12 cellular contexts compared by ENCODE assay signal in genomic region chr14:35300228-35300627, GRCh38. TPM values are rescaled to one million over a fixed set of nuclear protein-coding genes. Genes with fewer than 3 reads are reported as not detected.
A peak's percentile ranks its signal among the peaks of the same experiment; 100 is the strongest.
DNase-seq lines count a peak whose midpoint lies in the region; ATAC-seq and TF ChIP-seq lines count a peak whose summit lies in the region.
"Had no signal": no experiment of that assay in that cellular context is flagged by ENCODE, and none has a peak within 500 bp of the region (broad histone marks: within the 10 kb centered on the region; RNA-seq: fewer than 3 reads in every experiment).

No MANE protein-coding gene starts in this region.

- no peak for DNase-seq in activated T-cell treated with anti-CD3 and anti-CD28 coated beads, Interleukin-2, amount 50 U/mL, for 24 hours
- no peak for DNase-seq in activated T-cell treated with anti-CD3 and anti-CD28 coated beads, Interleukin-2, amount 50 U/mL, for 48 hours
- DNase-seq in activated naive CD8-positive, alpha-beta T cell treated with anti-CD3 and anti-CD28 coated beads, Interleukin-2, amount 50 U/mL, for 24 hours: no peak
- DNase-seq in smooth muscle cell (lab: John Stamatoyannopoulos, UW; ENCODE audit: unreplicated experiment) (no peak), GF-D8 (lab: John Stamatoyannopoulos, UW) (no peak)
- DNase-seq in stimulated activated CD4-positive, alpha-beta T cell treated with anti-CD3 and anti-CD28 coated beads, Interleukin-4, amount 100 ng/mL, for 24 hours: no peak
- DNase-seq: body of pancreas, MG63, NCI-H2171, substantia nigra had no signal

- H3K4me3 Mint-ChIP-seq in activated T-cell treated with anti-CD3 and anti-CD28 coated beads, Interleukin-2, amount 50 U/mL, for 24 hours: peak overlapping the region; percentile 11
- H3K4me3 Mint-ChIP-seq in activated naive CD8-positive, alpha-beta T cell treated with anti-CD3 and anti-CD28 coated beads, Interleukin-2, amount 50 U/mL, for 24 hours: peak overlapping the region; percentile 25

- H3K36me3 Mint-ChIP-seq in activated T-cell treated with anti-CD3 and anti-CD28 coated beads, Interleukin-2, amount 50 U/mL, for 24 hours (ENCODE audit: low read depth): peaks cover 81% of the 10 kb centered on the region
- H3K36me3 Mint-ChIP-seq in activated naive CD8-positive, alpha-beta T cell treated with anti-CD3 and anti-CD28 coated beads, Interleukin-2, amount 50 U/mL, for 24 hours (ENCODE audit: low read depth): peaks cover 50% of the 10 kb centered on the region

- peak overlapping the region; percentile 37 for H3K27ac ChIP-seq in smooth muscle cell (ENCODE audit: low read depth)
- H3K27ac ChIP-seq: body of pancreas had no signal

- H3K4me1 ChIP-seq in Loucy (ENCODE audit: insufficient read depth, low read length, poor library complexity, severe bottlenecking) (peaks cover 53% of the 10 kb centered on the region), smooth muscle cell (ENCODE audit: low read depth) (no peaks in the 10 kb centered on the region)

- H3K27me3 ChIP-seq in Loucy (ENCODE audit: insufficient read depth, low read length, poor library complexity, severe bottlenecking) (no peaks in the 10 kb centered on the region), smooth muscle cell (ENCODE audit: low read depth) (no peaks in the 10 kb centered on the region)
- H3K27me3 ChIP-seq: body of pancreas, MG63 had no signal

- H3K9me3 ChIP-seq in Loucy (ENCODE audit: insufficient read depth, low read depth, low read length) (no peaks in the 10 kb centered on the region), smooth muscle cell (replicated peaks; ENCODE audit: low read depth) (no peaks in the 10 kb centered on the region)
- H3K9me3 ChIP-seq: body of pancreas, MG63 had no signal

- no peaks in the 10 kb centered on the region; the same call in 1 of the 2 replicates for H3F3A ChIP-seq in Loucy (ENCODE audit: low read depth)
- H3F3A ChIP-seq in smooth muscle cell (ENCODE audit: low read depth): no peaks in the 10 kb centered on the region

- 97% methylated on average over 3 of the region's 3 CpGs for WGBS in smooth muscle cell (ENCODE audit: low lambda C conversion rate)

- peak overlapping the region; percentile 40 for H3K9ac ChIP-seq in Loucy (ENCODE audit: low read depth, low read length, poor library complexity, severe bottlenecking)
- no peak overlapping the region for H3K9ac ChIP-seq in smooth muscle cell (ENCODE audit: low read depth)

- H3K36me3 ChIP-seq in Loucy (ENCODE audit: insufficient read depth, low read length): peaks cover 13% of the 10 kb centered on the region; the same call in 1 of the 2 replicates
- no peaks in the 10 kb centered on the region for H3K36me3 ChIP-seq in smooth muscle cell (ENCODE audit: low read depth)
- H3K36me3 ChIP-seq: MG63 had no signal

- no peaks in the 10 kb centered on the region for H3K9me3 Mint-ChIP-seq in activated T-cell treated with anti-CD3 and anti-CD28 coated beads, Interleukin-2, amount 50 U/mL, for 24 hours
- H3K9me3 Mint-ChIP-seq in activated naive CD8-positive, alpha-beta T cell treated with anti-CD3 and anti-CD28 coated beads, Interleukin-2, amount 50 U/mL, for 24 hours: no peaks in the 10 kb centered on the region

- H3K27ac Mint-ChIP-seq in activated T-cell treated with anti-CD3 and anti-CD28 coated beads, Interleukin-2, amount 50 U/mL, for 24 hours: peak overlapping the region; percentile 91
- peak overlapping the region; percentile 85 for H3K27ac Mint-ChIP-seq in activated naive CD8-positive, alpha-beta T cell treated with anti-CD3 and anti-CD28 coated beads, Interleukin-2, amount 50 U/mL, for 24 hours

- no peaks in the 10 kb centered on the region for H3K27me3 Mint-ChIP-seq in activated T-cell treated with anti-CD3 and anti-CD28 coated beads, Interleukin-2, amount 50 U/mL, for 24 hours
- no peaks in the 10 kb centered on the region for H3K27me3 Mint-ChIP-seq in activated naive CD8-positive, alpha-beta T cell treated with anti-CD3 and anti-CD28 coated beads, Interleukin-2, amount 50 U/mL, for 24 hours

- TF ChIP-seq CTCF in Loucy (conservative IDR thresholded peaks at IDR 0.05; ENCODE audit: low read length) (no peak), smooth muscle cell (IDR thresholded peaks at IDR 0.05; ENCODE audit: borderline replicate concordance, insufficient read depth, poor library complexity, severe bottlenecking) (no peak)

- peaks cover 85% of the 10 kb centered on the region for H4K20me1 ChIP-seq in Loucy (ENCODE audit: insufficient read depth, low read length, poor library complexity, severe bottlenecking)
- peaks cover 98% of the 10 kb centered on the region for H4K20me1 ChIP-seq in smooth muscle cell (ENCODE audit: low read depth)

- peaks cover 100% of the 10 kb centered on the region for H3K79me2 ChIP-seq in Loucy (ENCODE audit: insufficient read depth, low read length)
- peaks cover 99% of the 10 kb centered on the region for H3K79me2 ChIP-seq in smooth muscle cell (ENCODE audit: low read depth)

- H3K4me3 ChIP-seq in Loucy (ENCODE audit: low read length, poor library complexity, severe bottlenecking) (peak overlapping the region; percentile 47), smooth muscle cell (no peak overlapping the region)
- H3K4me3 ChIP-seq: body of pancreas, MG63 had no signal

- H3K4me2 ChIP-seq in Loucy (ENCODE audit: low read depth, low read length, poor library complexity, severe bottlenecking) (peak overlapping the region; percentile 63), smooth muscle cell (no peak overlapping the region)

- peaks cover 86% of the 10 kb centered on the region for H3K4me1 Mint-ChIP-seq in activated T-cell treated with anti-CD3 and anti-CD28 coated beads, Interleukin-2, amount 50 U/mL, for 24 hours (ENCODE audit: low read depth)
- peaks cover 81% of the 10 kb centered on the region for H3K4me1 Mint-ChIP-seq in activated naive CD8-positive, alpha-beta T cell treated with anti-CD3 and anti-CD28 coated beads, Interleukin-2, amount 50 U/mL, for 24 hours

- H2AFZ ChIP-seq in Loucy (ENCODE audit: low read length) (no peak overlapping the region), smooth muscle cell (ENCODE audit: low read depth) (no peak overlapping the region)

- H3K9me2 ChIP-seq in Loucy (replicated peaks; ENCODE audit: low read depth, low read length): no peaks in the 10 kb centered on the region

- ATAC-seq in activated naive CD8-positive, alpha-beta T cell treated with anti-CD3 and anti-CD28 coated beads, Interleukin-2, amount 50 U/mL, for 24 hours: no peak
- ATAC-seq in GM21367 (IDR thresholded peaks at IDR 0.05; ENCODE audit: unreplicated experiment): no peak
- ATAC-seq: body of pancreas had no signal

RNA-seq across cellular contexts. Expression of gene PSMA6, which starts 8.0 kb away (rescaled TPM):
- total RNA-seq in smooth muscle cell: 250 and 315 TPM in 2 replicates
- polyA plus RNA-seq in smooth muscle cell: 251 and 255 TPM in 2 replicates
